In genomic region chr11:95417832-95418231, GRCh38 we compare ENCODE assay signal across 1 cellular context.
TF ChIP-seq lines count a peak whose summit lies in the region.

No MANE protein-coding gene starts in this region.

TF ChIP-seq in K562, 482 proteins besides CTCF, POLR2A, EP300 and RAD21 (continued from another document):
- TF ChIP-seq GTF3C2 (IDR thresholded peaks at IDR 0.05; ENCODE audit: borderline replicate concordance, extremely low read depth, insufficient read length) (no peak), RFX1 (IDR thresholded peaks at IDR 0.05) (peak; percentile 23; the same call in 1 of the 2 replicates), CBX3 (IDR thresholded peaks at IDR 0.05; ENCODE audit: borderline replicate concordance in 1 of 2, low read length in 2 of 2) (no peak)
